1 cellular context compared by ENCODE assay signal in genomic region chr12:57520008-57520726, GRCh38.
A peak's percentile ranks its signal among the peaks of the same experiment; 100 is the strongest.
TF ChIP-seq lines count a peak whose summit lies in the region.

Gene DDIT3 (minus strand): TSS chr12:57520514. CDS start chr12:57517406, 3,108 bp downstream.

TF ChIP-seq in HepG2, 621 proteins besides CTCF, POLR2A, EP300 and RAD21 (continued from another document and continues in another):
- no peak for TF ChIP-seq ARID5B (CRISPR knock-in tag; IDR thresholded peaks at IDR 0.05)
- peak; percentile 89 for TF ChIP-seq NFYB (CRISPR knock-in tag; IDR thresholded peaks at IDR 0.05)
- no peak for TF ChIP-seq IKZF4 (CRISPR knock-in tag; IDR thresholded peaks at IDR 0.05; ENCODE audit: borderline replicate concordance, low read depth, not compliant biosample characterization)
- peak; percentile 55; the same call in 1 of the 3 replicates for TF ChIP-seq MXI1 (IDR thresholded peaks at IDR 0.05; ENCODE audit: borderline replicate concordance, low read depth, low read length)
- TF ChIP-seq TFAP4 (IDR thresholded peaks at IDR 0.05; ENCODE audit: borderline replicate concordance, low read depth) = no peak
- TF ChIP-seq ZNF264 (CRISPR knock-in tag; IDR thresholded peaks at IDR 0.05) = peak; percentile 79
- TF ChIP-seq BRD4 (CRISPR knock-in tag; IDR thresholded peaks at IDR 0.05) = no peak
- TF ChIP-seq HNRNPK (IDR thresholded peaks at IDR 0.05; ENCODE audit: low read depth, low read length, poor library complexity, severe bottlenecking) = no peak
- TF ChIP-seq ZNF691 (CRISPR knock-in tag; IDR thresholded peaks at IDR 0.05; ENCODE audit: borderline replicate concordance, low read depth) = peak; percentile 87
- TF ChIP-seq ZBTB20 (CRISPR knock-in tag; IDR thresholded peaks at IDR 0.05; ENCODE audit: borderline replicate concordance, low read depth) = peak; percentile 50; the same call in 1 of the 2 replicates
- no peak for TF ChIP-seq ZHX1 (CRISPR knock-in tag; IDR thresholded peaks at IDR 0.05; ENCODE audit: low read depth)
- TF ChIP-seq ZNF331 (CRISPR knock-in tag; IDR thresholded peaks at IDR 0.05) = peak; percentile 70
- no peak for TF ChIP-seq ZSCAN30 (CRISPR knock-in tag; IDR thresholded peaks at IDR 0.05)
- peak; percentile 69; the same call in 1 of the 2 replicates for TF ChIP-seq NRL (CRISPR knock-in tag; IDR thresholded peaks at IDR 0.05; ENCODE audit: borderline replicate concordance)
- no peak for TF ChIP-seq THYN1 (CRISPR knock-in tag; IDR thresholded peaks at IDR 0.05; ENCODE audit: borderline replicate concordance, low read depth)
- TF ChIP-seq ZNF143 (CRISPR knock-in tag; IDR thresholded peaks at IDR 0.05) = peak; percentile 50
- peak; percentile 39; the same call in 1 of the 2 replicates for TF ChIP-seq MIXL1 (CRISPR knock-in tag; IDR thresholded peaks at IDR 0.05)
- TF ChIP-seq ZNF670 (CRISPR knock-in tag; IDR thresholded peaks at IDR 0.05; ENCODE audit: borderline replicate concordance) = no peak
- TF ChIP-seq ZBTB43 (CRISPR knock-in tag; conservative IDR thresholded peaks at IDR 0.05) = 0 out of 2 replicates have a peak, but pooled peaks have one; percentile 46
- TF ChIP-seq RNF2 (conservative IDR thresholded peaks at IDR 0.05; ENCODE audit: low read depth) = no peak
- TF ChIP-seq FLYWCH1 (CRISPR knock-in tag; IDR thresholded peaks at IDR 0.05) = no peak
- no peak for TF ChIP-seq SMAD3 (CRISPR knock-in tag; IDR thresholded peaks at IDR 0.05)
- TF ChIP-seq RCOR2 (CRISPR knock-in tag; IDR thresholded peaks at IDR 0.05) = no peak
- peak; percentile 49; the same call in 1 of the 2 replicates for TF ChIP-seq TBX2 (CRISPR knock-in tag; IDR thresholded peaks at IDR 0.05; ENCODE audit: borderline replicate concordance)
- TF ChIP-seq SAP130 (CRISPR knock-in tag; IDR thresholded peaks at IDR 0.05; ENCODE audit: low read depth) = peak; percentile 74
- TF ChIP-seq ZNF724P (CRISPR knock-in tag; IDR thresholded peaks at IDR 0.05; ENCODE audit: borderline replicate concordance) = no peak
- TF ChIP-seq CBFB (CRISPR knock-in tag; IDR thresholded peaks at IDR 0.05) = no peak
- TF ChIP-seq NCOA1 (CRISPR knock-in tag; IDR thresholded peaks at IDR 0.05) = peak; percentile 76
- TF ChIP-seq ZBTB1 (CRISPR knock-in tag; IDR thresholded peaks at IDR 0.05; ENCODE audit: borderline replicate concordance) = no peak
- TF ChIP-seq ZNF207 (IDR thresholded peaks at IDR 0.05; ENCODE audit: borderline replicate concordance) = no peak
- TF ChIP-seq TFDP1 (CRISPR knock-in tag; IDR thresholded peaks at IDR 0.05; ENCODE audit: borderline replicate concordance) = no peak; the same call in 1 of the 2 replicates
- TF ChIP-seq TRIM24 (CRISPR knock-in tag; IDR thresholded peaks at IDR 0.05) = no peak
- TF ChIP-seq ZNF263 (CRISPR knock-in tag; IDR thresholded peaks at IDR 0.05) = peak; percentile 21; the same call in 1 of the 2 replicates
- TF ChIP-seq XBP1 (CRISPR knock-in tag; IDR thresholded peaks at IDR 0.05) = peak; percentile 93
- no peak; the same call in 1 of the 2 replicates for TF ChIP-seq AHR (CRISPR knock-in tag; IDR thresholded peaks at IDR 0.05)
- TF ChIP-seq PITX1 (CRISPR knock-in tag; IDR thresholded peaks at IDR 0.05) = peak; percentile 84
- TF ChIP-seq ZFP82 (CRISPR knock-in tag; IDR thresholded peaks at IDR 0.05; ENCODE audit: borderline replicate concordance) = no peak
- TF ChIP-seq FOXA1 (IDR thresholded peaks at IDR 0.05) = no peak
- no peak for TF ChIP-seq FOXA1 (CRISPR knock-in tag; IDR thresholded peaks at IDR 0.05)
- no peak for TF ChIP-seq HNRNPH1 (optimal IDR thresholded peaks at IDR 0.05; ENCODE audit: low read depth, low read length)
- TF ChIP-seq FOXK1 (CRISPR knock-in tag; IDR thresholded peaks at IDR 0.05; ENCODE audit: borderline replicate concordance, low read depth) = no peak
- TF ChIP-seq ZNF607 (CRISPR knock-in tag; IDR thresholded peaks at IDR 0.05; ENCODE audit: borderline replicate concordance) = 0 out of 2 replicates have a peak, but pooled peaks have one; percentile 12
- TF ChIP-seq SNRNP70 (IDR thresholded peaks at IDR 0.05; ENCODE audit: low read depth, low read length) = no peak
- peak; percentile 96 for TF ChIP-seq AGO2 (optimal IDR thresholded peaks at IDR 0.05; ENCODE audit: low read depth, low read length)
- no peak for TF ChIP-seq ZNF883 (CRISPR knock-in tag; IDR thresholded peaks at IDR 0.05; ENCODE audit: not compliant biosample characterization)
- no peak for TF ChIP-seq ZBTB42 (CRISPR knock-in tag; IDR thresholded peaks at IDR 0.05)
- no peak for TF ChIP-seq FIP1L1 (IDR thresholded peaks at IDR 0.05; ENCODE audit: borderline replicate concordance, insufficient read depth, low read depth, low read length)
- TF ChIP-seq NCOR1 (IDR thresholded peaks at IDR 0.05; ENCODE audit: borderline replicate concordance, low read length) = no peak
- TF ChIP-seq ZNF280D (CRISPR knock-in tag; IDR thresholded peaks at IDR 0.05) = no peak
- no peak for TF ChIP-seq ZNF83 (CRISPR knock-in tag; IDR thresholded peaks at IDR 0.05; ENCODE audit: borderline replicate concordance)
- TF ChIP-seq UBTF (CRISPR knock-in tag; IDR thresholded peaks at IDR 0.05) = peak; percentile 51; the same call in 1 of the 2 replicates
- no peak for TF ChIP-seq EZH2 (conservative IDR thresholded peaks at IDR 0.05; ENCODE audit: low read depth, low read length)
- no peak; the same call in 1 of the 2 replicates for TF ChIP-seq ZFP36L1 (CRISPR knock-in tag; IDR thresholded peaks at IDR 0.05)
